7 cellular contexts compared by ENCODE assay signal in genomic region chr11:65898656-65899355, GRCh38. TPM values are rescaled to one million over a fixed set of nuclear protein-coding genes. Genes with fewer than 3 reads are reported as not detected.
DNase-seq lines count a peak whose midpoint lies in the region; ATAC-seq and TF ChIP-seq lines count a peak whose summit lies in the region.
"Had no signal": no experiment of that assay in that cellular context is flagged by ENCODE, and none has a peak within 500 bp of the region (broad histone marks: within the 10 kb centered on the region; RNA-seq: fewer than 3 reads in every experiment).

No MANE protein-coding gene starts in this region.

- H3K27ac ChIP-seq in colonic mucosa (no peak overlapping the region), parathyroid adenoma (no peak overlapping the region)

- H3K9ac ChIP-seq in colonic mucosa (ENCODE audit: low read depth in 2 of 2, low read length in 2 of 2) (peak overlapping the region; percentile 24 to 40), parathyroid adenoma (no peak overlapping the region)

- peaks cover 18% of the 10 kb centered on the region for H3K9me3 Mint-ChIP-seq in HFFc6

- peaks cover 9% of the 10 kb centered on the region for H3K4me1 ChIP-seq in colonic mucosa
- H3K4me1 ChIP-seq in parathyroid adenoma, result no peaks in the 10 kb centered on the region

- peak overlapping the region; percentile 99 for H3K27ac Mint-ChIP-seq in HFFc6

- H3K4me3 Mint-ChIP-seq in HFFc6, result peak overlapping the region; percentile 97

- H3K9me3 ChIP-seq in colonic mucosa (no peaks in the 10 kb centered on the region), parathyroid adenoma (ENCODE audit: control insufficient read depth, low read length) (no peaks in the 10 kb centered on the region)

- H3K36me3 Mint-ChIP-seq in HFFc6 (ENCODE audit: low read depth), result peaks cover 47% of the 10 kb centered on the region

- DNase-seq in HFFc6 (no peak), colonic mucosa (no peak), NCI-H526 treated with DMSO at 0.1 percent for 48 hours (lab: John Stamatoyannopoulos, UW) (no peak), activated gamma-delta T cell treated with Interleukin-2 at 50 U/mL for 16 hours (no peak)

- H3K4me3 ChIP-seq in colonic mucosa (peak overlapping the region; percentile 53), parathyroid adenoma (ENCODE audit: low read depth, low read length) (no peak overlapping the region)

- TF ChIP-seq CTCF in HFFc6 (IDR thresholded peaks at IDR 0.05), result no peak
- TF ChIP-seq CTCF in colonic mucosa (IDR thresholded peaks at IDR 0.05), result no peak
- TF ChIP-seq CTCF in parathyroid adenoma (IDR thresholded peaks at IDR 0.05), result no peak

- no peaks in the 10 kb centered on the region for H3K79me2 ChIP-seq in parathyroid adenoma

- peaks cover 70% of the 10 kb centered on the region for H3K4me1 Mint-ChIP-seq in HFFc6 (ENCODE audit: low read depth)

- peaks cover 54% of the 10 kb centered on the region for H3K27me3 Mint-ChIP-seq in HFFc6 (ENCODE audit: insufficient read depth)

- no peak overlapping the region for H3K4me2 ChIP-seq in parathyroid adenoma (ENCODE audit: low read length)

- H3K27me3 ChIP-seq in colonic mucosa (no peaks in the 10 kb centered on the region), parathyroid adenoma (ENCODE audit: control insufficient read depth, insufficient read depth, low read length) (no peaks in the 10 kb centered on the region)

- no peaks in the 10 kb centered on the region for H3K36me3 ChIP-seq in colonic mucosa
- H3K36me3 ChIP-seq in parathyroid adenoma (ENCODE audit: control insufficient read depth, insufficient read depth, low read length), result no peaks in the 10 kb centered on the region

- peak overlapping the region; percentile 58 for H2AFZ ChIP-seq in parathyroid adenoma

- no peak for ATAC-seq in HG02973 (IDR thresholded peaks at IDR 0.05; ENCODE audit: unreplicated experiment)

- intact Hi-C loops in colonic mucosa (cut with DNase I), result no loop called here

RNA-seq across cellular contexts. Expression of gene FOSL1, which starts 1.4 kb away (rescaled TPM):
- total RNA-seq in HFFc6 (2021; fragmentation: NEBNext Ultra II Directional; extraction: Animal tissue kit (Norgen Biotek cat#: 25700)), result 100 to 1,000 TPM; 134 to 275 (median 234) TPM
- total RNA-seq in colonic mucosa, result 1 to 10 TPM in 1 of 2 donors, under 1 TPM in 1; 0.84 to 4.2 TPM

RNA-seq across cellular contexts. Expression of gene CCDC85B, which starts 8.3 kb away (rescaled TPM):
- total RNA-seq in HFFc6 (2021; fragmentation: NEBNext Ultra II Directional; extraction: Animal tissue kit (Norgen Biotek cat#: 25700)), result 100 to 1,000 TPM in 2 of 6 experiments, 10 to 100 TPM in 4; 78.9 to 112 (median 87.7) TPM
- 10 to 100 TPM; 11.2 to 16.3 TPM for total RNA-seq in colonic mucosa

RNA-seq across cellular contexts. Expression of gene FIBP, which starts 10.5 kb away (rescaled TPM):
- 100 to 1,000 TPM; 117 to 145 (median 135) TPM for total RNA-seq in HFFc6 (2021; fragmentation: NEBNext Ultra II Directional; extraction: Animal tissue kit (Norgen Biotek cat#: 25700))
- 10 to 100 TPM; 41.9 to 53.5 TPM for total RNA-seq in colonic mucosa

RNA-seq across cellular contexts. Expression of gene CTSW, which starts 19.2 kb away (rescaled TPM):
- under 1 TPM in 4 of 6 experiments, not detected in 2; 0.11 to 0.22 (median 0.14) TPM for total RNA-seq in HFFc6 (2021; fragmentation: NEBNext Ultra II Directional; extraction: Animal tissue kit (Norgen Biotek cat#: 25700))
- total RNA-seq in colonic mucosa, result 1 to 10 TPM; 1.2 TPM
- total RNA-seq: renal cortical epithelial cell had no signal

RNA-seq across cellular contexts. Expression of gene C11orf68, which starts 20.1 kb away (rescaled TPM):
- total RNA-seq in HFFc6 (2021; fragmentation: NEBNext Ultra II Directional; extraction: Animal tissue kit (Norgen Biotek cat#: 25700)), result 10 to 100 TPM; 79.0 to 94.6 (median 85.0) TPM
- 10 to 100 TPM; 26.6 to 29.0 TPM for total RNA-seq in colonic mucosa

Comparison
In these comparisons a context has a peak if more than half of its experiments do, and no peak if none do; other contexts are left out.
1. RNA of gene FOSL1, which starts 1.4 kb away (total RNA-seq): 134 to 275 TPM in HFFc6; 0.84 to 4.2 TPM in colonic mucosa; every median in the first group is over 10 times any median in the second.
2. RNA of gene CCDC85B, which starts 8.3 kb away (total RNA-seq): 78.9 to 112 TPM in HFFc6; 11.2 to 16.3 TPM in colonic mucosa; every median in the first group is over 4 times any median in the second.